In the genomic region with DNA sequence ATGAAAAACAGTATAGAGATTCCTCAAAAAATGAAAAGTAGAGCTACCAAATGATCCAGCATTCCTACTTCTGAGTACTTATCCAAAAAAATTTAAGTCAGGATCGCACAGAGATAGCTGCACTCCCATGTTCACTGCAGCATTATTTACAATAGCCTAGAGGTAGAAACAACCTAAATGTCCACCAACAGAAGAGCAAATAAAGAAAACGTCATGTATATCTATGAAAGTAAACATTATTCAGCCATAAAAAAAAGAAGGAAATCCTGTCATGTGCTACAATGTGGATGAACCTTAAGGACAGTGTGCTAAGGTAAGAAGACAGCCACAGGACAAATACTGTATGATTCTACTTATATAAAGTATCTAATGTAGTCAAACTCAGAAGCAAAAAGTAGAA, we compare ENCODE assay signal across 25 cellular contexts. TPM values are rescaled to one million over a fixed set of nuclear protein-coding genes. Genes with fewer than 3 reads are reported as not detected.
DNase-seq lines count a peak whose midpoint lies in the region; ATAC-seq, FAIRE-seq and TF ChIP-seq lines count a peak whose summit lies in the region.
"Had no signal": no experiment of that assay in that cellular context is flagged by ENCODE, and none has a peak within 500 bp of the region (broad histone marks: within the 10 kb centered on the region; RNA-seq: fewer than 3 reads in every experiment).

No MANE protein-coding gene starts in this region.

- TF ChIP-seq RAD21 in A549 (conservative IDR thresholded peaks at IDR 0.05 in 1 of 2, IDR thresholded peaks at IDR 0.05 in 1 of 2) (no peak), K562 (CRISPR knock-in tag; conservative IDR thresholded peaks at IDR 0.05 in 1 of 2, IDR thresholded peaks at IDR 0.05 in 1 of 2) (no peak)

- peaks cover 9% of the 10 kb centered on the region for H4K20me1 ChIP-seq in K562 (replicated peaks; ENCODE audit: control insufficient read depth, insufficient read depth, low read length)

- no TSS peak for BruUV-seq in K562 (replicated peaks; lab: Mats Ljungman, UMichigan)

- H3K36me3 ChIP-seq in K562 (ENCODE audit: control insufficient read depth, insufficient read depth, low read length) (peaks cover 26% of the 10 kb centered on the region; the same call in 1 of the 3 replicates), mucosa of descending colon (ENCODE audit: low read depth) (no peaks in the 10 kb centered on the region)
- H3K36me3 ChIP-seq: MG63, Peyer's patch had no signal

- peaks cover 100% of the 10 kb centered on the region for H3K79me2 ChIP-seq in K562 (ENCODE audit: control insufficient read depth, insufficient read depth, low read length)

- no peak overlapping the region for H3K9ac ChIP-seq in K562 (ENCODE audit: insufficient read depth in 1 of 2, low read depth in 2 of 2, low read length in 2 of 2)

- intact Hi-C loops in K562 (cut with micrococcal nuclease) (no loop called here), mucosa of descending colon (cut with DNase I, micrococcal nuclease) (no loop called here)

- whole genome bisulfite sequencing in A549 (ENCODE audit: missing lambda C conversion rate), result 10% methylated on average over 2 of the region's 2 CpGs
- 32% methylated on average over 2 of the region's 2 CpGs for WGBS in K562 (ENCODE audit: insufficient coverage, low coverage, missing lambda C conversion rate)

- H2AFZ ChIP-seq in K562 (ENCODE audit: low read depth, low read length), result no peak overlapping the region
- H2AFZ ChIP-seq: GM23338 had no signal

- H3K4me2 ChIP-seq in A549 (peak overlapping the region; percentile 65), K562 (ENCODE audit: insufficient read depth, low read length) (no peak overlapping the region)
- H3K4me2 ChIP-seq: GM23338 had no signal

- TF ChIP-seq EP300 in A549 (IDR thresholded peaks at IDR 0.05) (no peak), K562 (IDR thresholded peaks at IDR 0.05; ENCODE audit: low read length) (no peak)

- CTCF ChIA-PET in A549 (lab: Yijun Ruan, JAX), result interaction anchor here (1.2 kb wide), 1 partner anchor 12 kb away, joined by 4 read pairs; a partner anchor contains a TSS
- CTCF ChIA-PET in K562 (lab: Yijun Ruan, JAX; ENCODE audit: low intra/inter-chr PET ratio), result no interaction called here

- ATAC-seq in A549 (peak in 1 of 2 experiments; percentile 77; a peak in 3 of 6 replicates), K562 (peak; percentile 10; the same call in 2 of the 3 replicates), mucosa of descending colon (peak; percentile 84), GM21447 (IDR thresholded peaks at IDR 0.05; ENCODE audit: unreplicated experiment) (no peak)
- ATAC-seq in stimulated activated naive CD8-positive, alpha-beta T cell treated with anti-CD3 and anti-CD28 coated beads, Interleukin-15, Interleukin-2, amounts not matched to agents 100 U/mL and 50 U/mL, for 24 hours, result no peak
- ATAC-seq: GM23338, HCT116, T-cell had no signal

- H3K9me3 ChIP-seq in A549 (no peaks in the 10 kb centered on the region), K562 (replicated peaks; ENCODE audit: control insufficient read depth, insufficient read depth, low read depth, low read length) (no peaks in the 10 kb centered on the region), mucosa of descending colon (no peaks in the 10 kb centered on the region)
- H3K9me3 ChIP-seq: Caco-2, MG63, Peyer's patch had no signal

- no peak for TF ChIP-seq CTCF in A549 (IDR thresholded peaks at IDR 0.05)
- TF ChIP-seq CTCF in K562 (IDR thresholded peaks at IDR 0.05 in 2 of 3, conservative IDR thresholded peaks at IDR 0.05 in 1 of 3; ENCODE audit: insufficient read depth in 2 of 3, low read depth in 1 of 3, low read length in 3 of 3), result no peak
- no peak for TF ChIP-seq CTCF in mucosa of descending colon (IDR thresholded peaks at IDR 0.05)

- DNase-seq in A549 (ENCODE audit: low read depth in 1 of 2, low spot score in 1 of 2) (peak in 1 of 2 experiments; percentile 42), NCI-H69 (lab: John Stamatoyannopoulos, UW) (peak; percentile 4), K562 (ENCODE audit: extremely low read depth in 1 of 4, low spot score in 3 of 4) (no peak), mucosa of descending colon (no peak), T-helper 2 cell (no peak)
- no peak for DNase-seq in stimulated activated naive CD8-positive, alpha-beta T cell treated with anti-CD3 and anti-CD28 coated beads, Interleukin-15, Interleukin-2, amounts not matched to agents 100 U/mL and 50 U/mL, for 24 hours
- DNase-seq: Caco-2; CD4-positive, alpha-beta memory T cell; DMS 273 treated with DMSO at 0.1 percent for 48 hours; Karpas-422; MG63; NCI-H1048; NCI-H1417 treated with DMSO at 0.1 percent for 48 hours; NCI-H187 treated with DMSO at 0.1 percent for 48 hours; NCI-H226; NCI-H510A treated with DMSO at 0.1 percent for 48 hours; NCI-H774; NK-92 treated with Interleukin-12 subunit alpha and Interleukin-12 subunit beta, amount 100 ng/mL, for 24 hours; Peyer's patch; T-cell had no signal

- H3K27me3 ChIP-seq in K562 (ENCODE audit: control insufficient read depth in 2 of 2, insufficient read depth in 2 of 2, low read length in 2 of 2), result no peaks in the 10 kb centered on the region
- H3K27me3 ChIP-seq: MG63, Peyer's patch had no signal

- in situ Hi-C loops in K562 (cut with MboI), result no loop called here

- POLR2A ChIA-PET in A549 (lab: Yijun Ruan, JAX), result interaction anchor here (0.7 to 2.3 kb wide), 2 partner anchors 12 to 57 kb away, joined by 3 to 7 read pairs; a partner anchor contains a TSS
- POLR2A ChIA-PET in K562 (lab: Yijun Ruan, JAX), result interaction anchor here (0.8 to 1.2 kb wide), 3 partner anchors 9 to 12 kb away, joined by 4 to 5 read pairs (median 4); a partner anchor contains a TSS

- FAIRE-seq in A549 (lab: Jason Lieb, UNC) (peak; percentile 36), K562 (lab: Jason Lieb, UNC) (no peak)
- FAIRE-seq: A204.1, GM12892 had no signal

- no peak overlapping the region for H3K4me3 ChIP-seq in A549
- H3K4me3 ChIP-seq in K562, result no peak overlapping the region
- no peak overlapping the region for H3K4me3 ChIP-seq in mucosa of descending colon
- H3K4me3 ChIP-seq: GM23338, MG63, Peyer's patch had no signal

- H3K27ac ChIP-seq in A549 (peak overlapping the region in 1 of 2 experiments; percentile 31; a peak in 1 of 6 replicates), K562 (ENCODE audit: extremely low read depth, low read depth, low read length) (peak overlapping the region; percentile 36; the same call in 1 of the 3 replicates)
- H3K27ac ChIP-seq: Peyer's patch had no signal

- H3K4me1 ChIP-seq in A549, result peaks cover 16% of the 10 kb centered on the region
- H3K4me1 ChIP-seq in K562 (replicated peaks in 1 of 2; ENCODE audit: control insufficient read depth in 2 of 2, insufficient read depth in 2 of 2, low read length in 2 of 2), result peaks cover 0 to 20% of the 10 kb centered on the region in 2 experiments; a peak in 4 of 5 replicates
- no peaks in the 10 kb centered on the region for H3K4me1 ChIP-seq in mucosa of descending colon (ENCODE audit: low read depth)
- H3K4me1 ChIP-seq: Caco-2, Peyer's patch had no signal

- H3K9me1 ChIP-seq in K562 (ENCODE audit: control insufficient read depth, insufficient read depth, low read length), result no peaks in the 10 kb centered on the region

- no peak for TF ChIP-seq POLR2A in A549 (IDR thresholded peaks at IDR 0.05; ENCODE audit: low read length)
- TF ChIP-seq POLR2A in K562 (conservative IDR thresholded peaks at IDR 0.05), result no peak

TF ChIP-seq in A549, 52 proteins besides CTCF, POLR2A, EP300 and RAD21 (continues in another document):
- TF ChIP-seq CEBPB (IDR thresholded peaks at IDR 0.05) (no peak), FOXS1 (CRISPR knock-in tag; IDR thresholded peaks at IDR 0.05) (no peak), CHD4 (IDR thresholded peaks at IDR 0.05; ENCODE audit: borderline replicate concordance) (no peak), MAZ (IDR thresholded peaks at IDR 0.05; ENCODE audit: borderline replicate concordance, low read depth, low read length) (no peak)
- TF ChIP-seq, protein P1, sequence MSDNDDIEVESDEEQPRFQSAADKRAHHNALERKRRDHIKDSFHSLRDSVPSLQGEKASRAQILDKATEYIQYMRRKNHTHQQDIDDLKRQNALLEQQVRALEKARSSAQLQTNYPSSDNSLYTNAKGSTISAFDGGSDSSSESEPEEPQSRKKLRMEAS (IDR thresholded peaks at IDR 0.05), result no peak

RNA-seq across cellular contexts. Expression of a gene that starts 12.4 kb away (rescaled TPM):
- polyA plus RNA-seq in A549 (2011; rRNA removed) (119 and 155 TPM in 2 replicates), A549 (2017; fragmentation: RNase III; extraction: RNeasy Plus Mini Kit Qiagen cat#74134 plus additional on column Dnase treatment) (54.4 to 62.0 TPM (median 61.8 TPM) in 3 replicates), K562 (2011; rRNA removed) (216 and 234 TPM in 2 replicates), K562 (2014; fragmentation: Illumina TruSeq; extraction: Trizol) (157 and 192 TPM in 2 replicates), K562 (2014; fragmentation: Nextera tagmentation; extraction: Ambion mirVana) (100 to 1,000 TPM; 131 to 194 TPM), K562 (2014; rRNA removed) (162 and 170 TPM in 2 replicates)
- 21.8 and 23.0 TPM in 2 replicates for polyA plus RNA-seq in A549 (2012; cell fraction: cytosol; rRNA removed)
- 26.2 and 46.4 TPM in 2 replicates for polyA plus RNA-seq in A549 (2012; cell fraction: nucleus; rRNA removed)
- polyA minus RNA-seq in A549 (2011; rRNA and poly(A)+ RNA removed), result 42.6 and 47.7 TPM in 2 replicates
- total RNA-seq in K562 (2011; cell fraction: chromatin; rRNA removed; ENCODE audit: low replicate concordance), result 149 and 864 TPM in 2 replicates
- total RNA-seq in K562 (2011; cell fraction: nucleolus; rRNA removed), result 56.5 and 100 TPM in 2 replicates
- total RNA-seq in K562 (2011; cell fraction: nucleoplasm; rRNA removed), result 222 and 243 TPM in 2 replicates
- total RNA-seq in K562 (2014; rRNA removed) (119 and 162 TPM in 2 replicates), K562 (2014; rRNA removed; fragmentation: Illumina TruSeq; extraction: Trizol) (192 and 205 TPM in 2 replicates), K562 (2015; rRNA removed; fragmentation: Illumina TruSeq; extraction: Trizol) (183 and 201 TPM in 2 replicates), K562 (2021) (136 and 140 TPM in 2 replicates), mucosa of descending colon (10 to 100 TPM; 66.5 to 82.6 (median 75.8) TPM)
- 26.0 and 61.6 TPM in 2 replicates for polyA plus RNA-seq in K562 (2011; cell fraction: cytosol; rRNA removed)
- 215 and 405 TPM in 2 replicates for polyA plus RNA-seq in K562 (2011; cell fraction: nucleus; rRNA removed)
- 70.0 and 75.4 TPM in 2 replicates for polyA plus RNA-seq in K562 (2012)
- 262 and 289 TPM in 2 replicates for polyA minus RNA-seq in K562 (2011; rRNA and poly(A)+ RNA removed)
- 50.3 and 64.3 TPM in 2 replicates for polyA minus RNA-seq in K562 (2011; cell fraction: cytosol; rRNA and poly(A)+ RNA removed)
- polyA minus RNA-seq in K562 (2011; cell fraction: nucleus; rRNA and poly(A)+ RNA removed), result 206 and 429 TPM in 2 replicates

Comparison
In these comparisons a context has a peak if more than half of its experiments do, and no peak if none do; other contexts are left out.
1. ATAC-seq: peak in K562 (single experiment) and mucosa of descending colon (single experiment); none in stimulated activated naive CD8-positive, alpha-beta T cell treated with anti-CD3 and anti-CD28 coated beads, Interleukin-15, Interleukin-2, amounts not matched to agents 100 U/mL and 50 U/mL, for 24 hours (single experiment) and GM21447 (single experiment).